In the genomic region with DNA sequence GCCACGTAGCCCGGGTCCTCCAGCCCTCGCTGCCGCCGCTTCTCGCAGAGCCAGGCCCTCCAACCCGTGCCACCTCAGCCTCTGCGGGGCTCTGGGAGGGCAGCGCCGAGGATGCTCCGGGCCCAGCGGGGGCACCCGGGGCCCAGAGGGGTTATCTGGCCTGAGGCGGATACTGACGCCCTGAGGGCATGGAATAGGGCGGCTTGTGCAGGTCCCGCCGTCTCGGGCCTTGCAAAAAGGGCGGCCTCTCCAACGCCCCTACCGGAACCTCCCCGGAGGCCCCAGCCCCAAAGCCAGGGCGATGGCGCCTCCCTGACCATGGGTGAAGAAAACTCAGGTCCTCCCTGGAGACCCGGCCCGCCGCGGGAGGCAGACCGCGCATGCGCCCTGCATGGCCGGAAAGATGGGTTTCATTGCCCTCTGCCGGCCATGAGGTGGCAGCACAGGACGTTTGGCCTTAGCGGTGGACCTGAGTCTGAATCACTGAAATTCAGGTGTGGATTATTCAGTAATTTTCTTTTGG, we compare ENCODE assay signal across 8 cellular contexts. TPM values are rescaled to one million over a fixed set of nuclear protein-coding genes. Genes with fewer than 3 reads are reported as not detected.
A peak's percentile ranks its signal among the peaks of the same experiment; 100 is the strongest.
DNase-seq lines count a peak whose midpoint lies in the region; ATAC-seq and TF ChIP-seq lines count a peak whose summit lies in the region.
"Not testable (repeated sequence)": the region's sequence is repeated elsewhere in the genome, so short reads cannot be mapped to it uniquely, and the experiment has no call there.

No MANE protein-coding gene starts in this region.

- H3K36me3 Mint-ChIP-seq in WTC11 = peaks cover 28% of the 10 kb centered on the region
- not testable (repeated sequence) for H3K36me3 Mint-ChIP-seq in activated naive CD4-positive, alpha-beta T cell treated with anti-CD3 and anti-CD28 coated beads, Interleukin-2, amount 50 U/mL, for 24 hours

- in situ Hi-C loops in KBM-7 (cut with MboI; ENCODE audit: low pct_unique_long_range_greater_than_20kb, low sequenced_read_pairs) = not testable (repeated sequence)

- H4K20me1 ChIP-seq in DND-41 (ENCODE audit: insufficient read depth, low read length); fibroblast of lung (ENCODE audit: control insufficient read depth, extremely low read depth, insufficient read depth, low read length): not testable (repeated sequence)

- not testable (repeated sequence) for TF ChIP-seq EP300 in sigmoid colon (IDR thresholded peaks at IDR 0.05); suprapubic skin (IDR thresholded peaks at IDR 0.05)

- H2AFZ ChIP-seq in DND-41 (ENCODE audit: low read depth, low read length); fibroblast of lung (ENCODE audit: low read length): not testable (repeated sequence)

- 29 to 32% methylated on average over 29 to 36 of the region's 36 CpGs for WGBS in lung, 2 donors
- WGBS in sigmoid colon, 2 donors = 21 to 25% methylated on average over 36 of the region's 36 CpGs
- WGBS in suprapubic skin = 32% methylated on average over 25 of the region's 36 CpGs

- not testable (repeated sequence) for H3K4me3 ChIP-seq in DND-41 (ENCODE audit: low read depth in 1 of 2, low read length in 2 of 2); lung
- peak overlapping the region in 2 of 4 experiments; percentile 45 to 49 for H3K4me3 ChIP-seq in fibroblast of lung (replicated peaks in 1 of 4; ENCODE audit: control extremely low read depth in 1 of 4, insufficient read depth in 1 of 4, low read depth in 3 of 4, low read length in 4 of 4)
- peak overlapping the region in 3 of 4 donors; percentile 40 to 49 (median 48) for H3K4me3 ChIP-seq in sigmoid colon
- H3K4me3 ChIP-seq in suprapubic skin = peak overlapping the region; percentile 42

- H3K4me1 Mint-ChIP-seq in WTC11; activated naive CD4-positive, alpha-beta T cell treated with anti-CD3 and anti-CD28 coated beads, Interleukin-2, amount 50 U/mL, for 24 hours: not testable (repeated sequence)

- not testable (repeated sequence) for H3K36me3 ChIP-seq in DND-41 (ENCODE audit: insufficient read depth, low read length); fibroblast of lung (ENCODE audit: control insufficient read depth, insufficient read depth, low read length); lung (ENCODE audit: control insufficient read depth in 2 of 2, insufficient read depth in 2 of 2, low read length in 2 of 2); sigmoid colon; suprapubic skin

- not testable (repeated sequence) for H3K4me3 Mint-ChIP-seq in WTC11
- H3K4me3 Mint-ChIP-seq in activated naive CD4-positive, alpha-beta T cell treated with anti-CD3 and anti-CD28 coated beads, Interleukin-2, amount 50 U/mL, for 24 hours = peak overlapping the region; percentile 57

- CTCF ChIA-PET in WTC11 (lab: Charles Lee) = not testable (repeated sequence)

- not testable (repeated sequence) for ATAC-seq in DND-41 (ENCODE audit: insufficient read depth, low read depth); WTC11; lung (ENCODE audit: insufficient read depth, low FRiP score)

- not testable (repeated sequence) for H3K27ac ChIP-seq in DND-41 (ENCODE audit: low read length); fibroblast of lung (ENCODE audit: insufficient read depth, low read length); lung (ENCODE audit: low read depth in 1 of 2, low read length in 1 of 2); sigmoid colon; suprapubic skin

- H3K9me3 ChIP-seq in DND-41 (ENCODE audit: insufficient read depth, low read length, severe bottlenecking); fibroblast of lung (ENCODE audit: control insufficient read depth, insufficient read depth, low read depth, low read length); lung (ENCODE audit: control insufficient read depth in 2 of 2, insufficient read depth in 1 of 2, low read length in 1 of 2); sigmoid colon; suprapubic skin: not testable (repeated sequence)

- not testable (repeated sequence) for H3K4me1 ChIP-seq in DND-41 (ENCODE audit: insufficient read depth, low read length); fibroblast of lung (ENCODE audit: control insufficient read depth, extremely low read depth, insufficient read depth, low read length); lung (ENCODE audit: control insufficient read depth in 2 of 2, insufficient read depth in 2 of 2, low read length in 2 of 2); sigmoid colon; suprapubic skin

- H3K79me2 ChIP-seq in DND-41 (ENCODE audit: insufficient read depth, low read length); fibroblast of lung (ENCODE audit: control insufficient read depth, insufficient read depth, low read length): not testable (repeated sequence)

- not testable (repeated sequence) for H3K27me3 Mint-ChIP-seq in WTC11 (ENCODE audit: low read depth); activated naive CD4-positive, alpha-beta T cell treated with anti-CD3 and anti-CD28 coated beads, Interleukin-2, amount 50 U/mL, for 24 hours

- peaks cover 58% of the 10 kb centered on the region for H3K9me3 Mint-ChIP-seq in WTC11
- not testable (repeated sequence) for H3K9me3 Mint-ChIP-seq in activated naive CD4-positive, alpha-beta T cell treated with anti-CD3 and anti-CD28 coated beads, Interleukin-2, amount 50 U/mL, for 24 hours

- H3K4me2 ChIP-seq in DND-41 (ENCODE audit: insufficient read depth, low read length); fibroblast of lung (ENCODE audit: extremely low read depth, insufficient read depth, low read length): not testable (repeated sequence)

- not testable (repeated sequence) for H3K27me3 ChIP-seq in DND-41 (ENCODE audit: insufficient read depth, low read length, poor library complexity); fibroblast of lung (ENCODE audit: control insufficient read depth, insufficient read depth, low read length); lung (ENCODE audit: control insufficient read depth, insufficient read depth); sigmoid colon; suprapubic skin

- not testable (repeated sequence) for H3K9ac ChIP-seq in DND-41 (ENCODE audit: low read depth, low read length)
- H3K9ac ChIP-seq in fibroblast of lung (ENCODE audit: insufficient read depth, low read length) = peak overlapping the region; percentile 23

- DNase-seq in DND-41 = peak; percentile 43
- DNase-seq in KBM-7 = peak; percentile 38
- peak; percentile 60 for DNase-seq in WTC11 (ENCODE audit: low spot score)
- peak in 1 of 2 donors; percentile 17 for DNase-seq in fibroblast of lung (ENCODE audit: low read depth in 2 of 2)
- peak; percentile 49 for DNase-seq in lung (ENCODE audit: low spot score)
- DNase-seq in sigmoid colon = peak; percentile 74
- DNase-seq in suprapubic skin (ENCODE audit: low spot score in 2 of 2) = peak in 1 of 2 donors; percentile 56

- intact Hi-C loops in sigmoid colon (cut with DNase I) = not testable (repeated sequence)

- not testable (repeated sequence) for TF ChIP-seq CTCF in DND-41 (IDR thresholded peaks at IDR 0.05; ENCODE audit: borderline replicate concordance, extremely low read depth, low read length, poor library complexity, severe bottlenecking); lung (IDR thresholded peaks at IDR 0.05; ENCODE audit: control extremely low read depth, extremely low read depth)
- TF ChIP-seq CTCF in WTC11 (IDR thresholded peaks at IDR 0.05) (0 out of 2 replicates have a peak, but pooled peaks have one; percentile 43), fibroblast of lung (conservative IDR thresholded peaks at IDR 0.05 in 1 of 2, IDR thresholded peaks at IDR 0.05 in 1 of 2; ENCODE audit: low read depth in 1 of 2, low read length in 2 of 2) (peak; percentile 17 to 35), sigmoid colon (IDR thresholded peaks at IDR 0.05) (peak in 2 of 4 experiments; percentile 39 to 58), suprapubic skin (IDR thresholded peaks at IDR 0.05) (peak in 1 of 2 donors; percentile 54)

- POLR2A ChIA-PET in WTC11 (lab: Charles Lee) = not testable (repeated sequence)

- H3K27ac Mint-ChIP-seq in WTC11; activated naive CD4-positive, alpha-beta T cell treated with anti-CD3 and anti-CD28 coated beads, Interleukin-2, amount 50 U/mL, for 24 hours: not testable (repeated sequence)

- TF ChIP-seq POLR2A in sigmoid colon (IDR thresholded peaks at IDR 0.05); suprapubic skin (IDR thresholded peaks at IDR 0.05): not testable (repeated sequence)

RNA-seq across cellular contexts. Expression of a gene that starts 18.1 kb away (rescaled TPM):
- total RNA-seq in WTC11 (2021) (not detected in 3 replicates), fibroblast of lung (not detected in 2 replicates), lung (not detected), sigmoid colon (not detected), suprapubic skin (not detected)
- polyA plus RNA-seq in fibroblast of lung (not detected in 2 replicates), lung (not detected), sigmoid colon (not detected)
- polyA plus RNA-seq in fibroblast of lung (2012) = not detected in 2 replicates
- polyA minus RNA-seq in fibroblast of lung (ENCODE audit: low replicate concordance) = not detected in 2 replicates

RNA-seq across cellular contexts. Expression of a gene that starts 27.6 kb away (rescaled TPM):
- total RNA-seq in WTC11 (2021) (not detected in 3 replicates), fibroblast of lung (not detected in 2 replicates), lung (not detected), sigmoid colon (not detected), suprapubic skin (not detected)
- polyA plus RNA-seq in fibroblast of lung (not detected in 2 replicates), lung (not detected), sigmoid colon (not detected)
- polyA plus RNA-seq in fibroblast of lung (2012) = not detected in 2 replicates
- not detected in 2 replicates for polyA minus RNA-seq in fibroblast of lung (ENCODE audit: low replicate concordance)

RNA-seq across cellular contexts. Expression of a gene that starts 32.4 kb away (rescaled TPM):
- not detected in 3 replicates for total RNA-seq in WTC11 (2021)
- total RNA-seq in fibroblast of lung = not detected in 2 replicates
- not detected in 2 replicates for polyA plus RNA-seq in fibroblast of lung
- polyA plus RNA-seq in fibroblast of lung (2012) = not detected in 2 replicates
- polyA minus RNA-seq in fibroblast of lung (ENCODE audit: low replicate concordance) = not detected in 2 replicates
- not detected for total RNA-seq in lung
- polyA plus RNA-seq in lung = not detected
- total RNA-seq in sigmoid colon = not detected
- not detected for polyA plus RNA-seq in sigmoid colon
- total RNA-seq in suprapubic skin = not detected

RNA-seq across cellular contexts. Expression of a gene that starts 37.1 kb away (rescaled TPM):
- total RNA-seq in WTC11 (2021) (not detected in 3 replicates), fibroblast of lung (not detected in 2 replicates), lung (not detected), sigmoid colon (not detected), suprapubic skin (not detected)
- polyA plus RNA-seq in fibroblast of lung (not detected in 2 replicates), lung (not detected), sigmoid colon (not detected)
- polyA plus RNA-seq in fibroblast of lung (2012) = not detected in 2 replicates
- polyA minus RNA-seq in fibroblast of lung (ENCODE audit: low replicate concordance) = not detected in 2 replicates

RNA-seq across cellular contexts. Expression of a gene that starts 41.9 kb away (rescaled TPM):
- not detected in 3 replicates for total RNA-seq in WTC11 (2021)
- not detected in 2 replicates for total RNA-seq in fibroblast of lung
- polyA plus RNA-seq in fibroblast of lung = not detected in 2 replicates
- not detected in 2 replicates for polyA plus RNA-seq in fibroblast of lung (2012)
- not detected in 2 replicates for polyA minus RNA-seq in fibroblast of lung (ENCODE audit: low replicate concordance)
- total RNA-seq in lung = not detected
- polyA plus RNA-seq in lung = not detected
- total RNA-seq in sigmoid colon = not detected
- polyA plus RNA-seq in sigmoid colon = not detected
- not detected for total RNA-seq in suprapubic skin
